ENCODE assay signal across 16 cellular contexts in the genomic region with DNA sequence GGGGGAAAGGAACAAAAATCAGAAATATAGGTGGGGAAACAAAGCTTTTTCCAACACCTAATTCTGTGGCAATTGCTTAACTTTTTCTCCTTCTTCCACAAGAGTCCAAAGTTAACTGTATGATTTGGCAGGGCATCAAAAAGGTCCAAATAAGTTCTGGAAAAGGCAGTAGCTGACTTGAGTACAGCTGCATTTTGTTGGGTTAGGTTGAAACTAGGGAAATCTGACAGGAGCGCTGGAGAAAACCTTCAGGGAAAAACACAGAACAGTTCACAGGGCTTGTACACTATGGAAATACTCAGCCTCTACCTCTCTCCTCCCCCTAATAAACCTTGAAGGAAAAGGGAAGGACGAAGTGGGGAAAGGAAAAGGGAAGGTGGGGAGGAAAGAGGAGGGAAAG.
DNase-seq lines count a peak whose midpoint lies in the region; ATAC-seq and TF ChIP-seq lines count a peak whose summit lies in the region.
"Had no signal": no experiment of that assay in that cellular context is flagged by ENCODE, and none has a peak within 500 bp of the region (broad histone marks: within the 10 kb centered on the region; RNA-seq: fewer than 3 reads in every experiment).

No MANE protein-coding gene starts in this region.

- CTCF ChIA-PET in SK-N-SH (lab: Yijun Ruan, JAX): no interaction called here

- no peak overlapping the region for H3K9ac ChIP-seq in SK-N-SH
- H3K9ac ChIP-seq in GM23248: no peak overlapping the region

- H3K27me3 ChIP-seq in SK-N-SH (ENCODE audit: insufficient read depth) (no peaks in the 10 kb centered on the region), GM23248 (replicated peaks; ENCODE audit: insufficient read depth) (no peaks in the 10 kb centered on the region), osteoblast (ENCODE audit: insufficient read depth, low read length) (no peaks in the 10 kb centered on the region), H7 (ENCODE audit: control insufficient read depth, insufficient read depth, low read length) (no peaks in the 10 kb centered on the region)

- H3K4me2 ChIP-seq in SK-N-SH: no peak overlapping the region
- H3K4me2 ChIP-seq in GM23248 (ENCODE audit: unreplicated experiment): no peak overlapping the region
- no peak overlapping the region for H3K4me2 ChIP-seq in osteoblast (ENCODE audit: insufficient read depth, low read length)

- no peak for TF ChIP-seq CTCF in SK-N-SH (IDR thresholded peaks at IDR 0.05)
- no peak for TF ChIP-seq CTCF in osteoblast (IDR thresholded peaks at IDR 0.05; ENCODE audit: extremely low read depth, low read depth, low read length)

- no peaks in the 10 kb centered on the region for H4K20me1 ChIP-seq in SK-N-SH (ENCODE audit: insufficient read depth)
- no peaks in the 10 kb centered on the region for H4K20me1 ChIP-seq in GM23248 (ENCODE audit: insufficient read depth)
- no peaks in the 10 kb centered on the region for H4K20me1 ChIP-seq in osteoblast (ENCODE audit: insufficient read depth, low read length)

- H3K36me3 ChIP-seq in SK-N-SH (replicated peaks in 1 of 2; ENCODE audit: control insufficient read depth in 1 of 2, insufficient read depth in 2 of 2, low read length in 1 of 2) (no peaks in the 10 kb centered on the region), GM23248 (ENCODE audit: low read depth) (no peaks in the 10 kb centered on the region), osteoblast (ENCODE audit: insufficient read depth, low read length) (no peaks in the 10 kb centered on the region), H7 (replicated peaks; ENCODE audit: control insufficient read depth, insufficient read depth, low read length) (no peaks in the 10 kb centered on the region)

- H3K27me3 Mint-ChIP-seq in dendritic cell treated with granulocyte-macrophage colony-stimulating factor and Interleukin-4, amounts not matched to agents 40 ng/mL and 50 ng/mL, for 4 days: no peaks in the 10 kb centered on the region

- WGBS in SK-N-SH (ENCODE audit: low lambda C conversion rate): 88% methylated on average over 2 of the region's 2 CpGs
- WGBS in GM23248 (ENCODE audit: low coverage in 1 of 2, low lambda C conversion rate in 2 of 2, missing lambda C conversion rate in 2 of 2), 2 experiments: 97 to 100% methylated on average over 2 of the region's 2 CpGs

- peaks cover 23% of the 10 kb centered on the region for H3K4me1 Mint-ChIP-seq in dendritic cell treated with granulocyte-macrophage colony-stimulating factor and Interleukin-4, amounts not matched to agents 40 ng/mL and 50 ng/mL, for 4 days (ENCODE audit: low read depth)
- H3K4me1 Mint-ChIP-seq: CD14-positive monocyte had no signal

- in situ Hi-C loops in GM23248 (cut with MboI): no loop called here

- H3K27ac Mint-ChIP-seq in dendritic cell treated with granulocyte-macrophage colony-stimulating factor and Interleukin-4, amounts not matched to agents 40 ng/mL and 50 ng/mL, for 4 days: peak overlapping the region; percentile 43
- H3K27ac Mint-ChIP-seq: CD14-positive monocyte; CD8-positive, alpha-beta T cell had no signal

- TF ChIP-seq EP300 in SK-N-SH (IDR thresholded peaks at IDR 0.05; ENCODE audit: borderline replicate concordance in 1 of 2, low read depth in 1 of 2, low read length in 1 of 2): no peak

- H3F3A ChIP-seq in SK-N-SH (replicated peaks; ENCODE audit: insufficient read depth): peaks cover 27% of the 10 kb centered on the region
- peaks cover 38% of the 10 kb centered on the region for H3F3A ChIP-seq in GM23248 (ENCODE audit: insufficient read depth)

- intact Hi-C loops in dendritic cell treated with granulocyte-macrophage colony-stimulating factor and Interleukin-4, amounts not matched to agents 40 ng/mL and 50 ng/mL, for 4 days (cut with micrococcal nuclease): no loop called here

- H3K4me3 ChIP-seq in SK-N-SH (ENCODE audit: low read depth in 2 of 2, low read length in 1 of 2) (no peak overlapping the region), GM23248 (no peak overlapping the region), osteoblast (ENCODE audit: insufficient read depth, low read length) (no peak overlapping the region), H7 (ENCODE audit: insufficient read depth, low read depth, low read length) (no peak overlapping the region)

- ATAC-seq in SK-N-SH treated with all-trans-retinoic acid at 6 μM for 48 hours (no peak), GM19455 (IDR thresholded peaks at IDR 0.05; ENCODE audit: unreplicated experiment) (no peak)
- ATAC-seq: CD8-positive, alpha-beta T cell had no signal

- no peaks in the 10 kb centered on the region for H3K79me2 ChIP-seq in SK-N-SH (ENCODE audit: insufficient read depth)
- H3K79me2 ChIP-seq in GM23248 (ENCODE audit: insufficient read depth): no peaks in the 10 kb centered on the region
- H3K79me2 ChIP-seq in osteoblast (ENCODE audit: insufficient read depth, low read length): no peaks in the 10 kb centered on the region

- POLR2A ChIA-PET in SK-N-SH (lab: Yijun Ruan, JAX): no interaction called here

- H3K9me3 Mint-ChIP-seq in dendritic cell treated with granulocyte-macrophage colony-stimulating factor and Interleukin-4, amounts not matched to agents 40 ng/mL and 50 ng/mL, for 4 days: no peaks in the 10 kb centered on the region
- H3K9me3 Mint-ChIP-seq: CD8-positive, alpha-beta T cell; H9 had no signal

- peaks cover 6% of the 10 kb centered on the region for H3K36me3 Mint-ChIP-seq in dendritic cell treated with granulocyte-macrophage colony-stimulating factor and Interleukin-4, amounts not matched to agents 40 ng/mL and 50 ng/mL, for 4 days (ENCODE audit: low read depth)
- H3K36me3 Mint-ChIP-seq: CD14-positive monocyte had no signal

- DNase-seq in SK-N-SH (no peak), GM23248 (no peak), osteoblast (ENCODE audit: insufficient read length, low spot score, missing footprints) (no peak), NCI-H2196 treated with DMSO at 0.1 percent for 48 hours (lab: John Stamatoyannopoulos, UW; ENCODE audit: unreplicated experiment) (no peak), H7 (no peak)
- DNase-seq: CD8-positive, alpha-beta T cell; COR-L47; DND-41; GDM1; H9 had no signal

- H2AFZ ChIP-seq in SK-N-SH (ENCODE audit: low read depth) (peak overlapping the region; percentile 62; the same call in 1 of the 2 replicates), GM23248 (peak overlapping the region; percentile 13; the same call in 1 of the 2 replicates), osteoblast (ENCODE audit: low read length) (peak overlapping the region; percentile 30)

- TF ChIP-seq RAD21 in SK-N-SH (IDR thresholded peaks at IDR 0.05; ENCODE audit: low read length): no peak

- H3K9me2 ChIP-seq in SK-N-SH: no peaks in the 10 kb centered on the region
- H3K9me2 ChIP-seq in GM23248 (ENCODE audit: insufficient read depth): no peaks in the 10 kb centered on the region

- H3K4me3 Mint-ChIP-seq in dendritic cell treated with granulocyte-macrophage colony-stimulating factor and Interleukin-4, amounts not matched to agents 40 ng/mL and 50 ng/mL, for 4 days: no peak overlapping the region
- H3K4me3 Mint-ChIP-seq: CD14-positive monocyte; CD8-positive, alpha-beta T cell; H9 had no signal

- no peaks in the 10 kb centered on the region for H3K9me3 ChIP-seq in SK-N-SH
- H3K9me3 ChIP-seq in GM23248 (ENCODE audit: low read depth): no peaks in the 10 kb centered on the region
- no peaks in the 10 kb centered on the region for H3K9me3 ChIP-seq in osteoblast (ENCODE audit: low read depth, low read length)

- H3K4me1 ChIP-seq in SK-N-SH (ENCODE audit: control insufficient read depth in 1 of 2, insufficient read depth in 2 of 2, low read depth in 1 of 2, low read length in 1 of 2) (peaks cover 32 to 38% of the 10 kb centered on the region in 2 experiments; a peak in 3 of 4 replicates), GM23248 (ENCODE audit: insufficient read depth) (peaks cover 79% of the 10 kb centered on the region), osteoblast (ENCODE audit: insufficient read depth, low read length) (peaks cover 58% of the 10 kb centered on the region)

- no peak overlapping the region for H3K27ac ChIP-seq in SK-N-SH (ENCODE audit: low read depth in 2 of 2, low read length in 1 of 2)
- H3K27ac ChIP-seq in GM23248: no peak overlapping the region
- no peak overlapping the region for H3K27ac ChIP-seq in osteoblast (ENCODE audit: low read depth, low read length)
- H3K27ac ChIP-seq: 22Rv1, HL-60 had no signal

TF ChIP-seq in SK-N-SH, 30 proteins besides CTCF, POLR2A, EP300 and RAD21:
- TF ChIP-seq EZH2phosphoT487 (IDR thresholded peaks at IDR 0.05; ENCODE audit: borderline replicate concordance, low read depth) (no peak), POLR2AphosphoS5 (IDR thresholded peaks at IDR 0.05; ENCODE audit: low read depth, low read length) (no peak), SMC3 (IDR thresholded peaks at IDR 0.05; ENCODE audit: low read depth, low read length) (no peak)
- TF ChIP-seq, protein P1, sequence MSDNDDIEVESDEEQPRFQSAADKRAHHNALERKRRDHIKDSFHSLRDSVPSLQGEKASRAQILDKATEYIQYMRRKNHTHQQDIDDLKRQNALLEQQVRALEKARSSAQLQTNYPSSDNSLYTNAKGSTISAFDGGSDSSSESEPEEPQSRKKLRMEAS (IDR thresholded peaks at IDR 0.05; ENCODE audit: low read depth): no peak

TF ChIP-seq in SK-N-SH treated with all-trans-retinoic acid at 6 μM for 48 hours, 23 proteins besides CTCF, POLR2A, EP300 and RAD21 (continues in another document):
- TF ChIP-seq CSDC2 (CRISPR knock-in tag; IDR thresholded peaks at IDR 0.05): no peak
- TF ChIP-seq, protein P2, sequence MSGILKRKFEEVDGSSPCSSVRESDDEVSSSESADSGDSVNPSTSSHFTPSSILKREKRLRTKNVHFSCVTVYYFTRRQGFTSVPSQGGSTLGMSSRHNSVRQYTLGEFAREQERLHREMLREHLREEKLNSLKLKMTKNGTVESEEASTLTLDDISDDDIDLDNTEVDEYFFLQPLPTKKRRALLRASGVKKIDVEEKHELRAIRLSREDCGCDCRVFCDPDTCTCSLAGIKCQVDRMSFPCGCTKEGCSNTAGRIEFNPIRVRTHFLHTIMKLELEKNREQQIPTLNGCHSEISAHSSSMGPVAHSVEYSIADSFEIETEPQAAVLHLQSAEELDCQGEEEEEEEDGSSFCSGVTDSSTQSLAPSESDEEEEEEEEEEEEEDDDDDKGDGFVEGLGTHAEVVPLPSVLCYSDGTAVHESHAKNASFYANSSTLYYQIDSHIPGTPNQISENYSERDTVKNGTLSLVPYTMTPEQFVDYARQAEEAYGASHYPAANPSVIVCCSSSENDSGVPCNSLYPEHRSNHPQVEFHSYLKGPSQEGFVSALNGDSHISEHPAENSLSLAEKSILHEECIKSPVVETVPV (CRISPR knock-in tag; IDR thresholded peaks at IDR 0.05): no peak
